In the genomic region with DNA sequence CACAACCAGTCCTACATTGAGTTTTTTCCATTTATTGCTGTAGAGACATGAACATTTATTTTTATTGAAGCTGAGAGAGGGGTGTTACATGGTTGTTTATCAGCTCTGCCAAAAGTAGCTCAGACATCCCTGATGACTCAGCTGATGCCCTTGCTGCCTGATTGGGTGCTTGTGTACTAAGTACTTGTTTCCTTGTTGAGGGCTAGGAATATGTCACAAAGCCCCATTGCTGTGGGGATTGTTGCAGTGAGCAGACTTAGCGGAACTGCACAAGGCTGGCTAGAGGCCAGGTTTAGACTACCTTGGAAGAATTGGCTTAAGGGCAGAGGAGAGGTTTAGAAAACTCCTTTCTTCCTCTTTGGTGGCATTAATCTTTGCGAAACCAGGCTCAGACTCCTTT, we compare ENCODE assay signal across 14 cellular contexts.
DNase-seq lines count a peak whose midpoint lies in the region; ATAC-seq, FAIRE-seq and TF ChIP-seq lines count a peak whose summit lies in the region.
"Had no signal": no experiment of that assay in that cellular context is flagged by ENCODE, and none has a peak within 500 bp of the region (broad histone marks: within the 10 kb centered on the region; RNA-seq: fewer than 3 reads in every experiment).

No MANE protein-coding gene starts in this region.

- peaks cover 8% of the 10 kb centered on the region for H3K4me1 ChIP-seq in BE2C

- no peaks in the 10 kb centered on the region for H3K36me3 ChIP-seq in BE2C
- H3K36me3 ChIP-seq: brain microvascular endothelial cell had no signal

- H3K27me3 ChIP-seq in BE2C = no peaks in the 10 kb centered on the region; the same call in 1 of the 2 replicates
- H3K27me3 ChIP-seq: brain microvascular endothelial cell had no signal

- H3K9me3 ChIP-seq in BE2C = no peaks in the 10 kb centered on the region

- H3K4me3 ChIP-seq in BE2C (ENCODE audit: low read depth, low read length) = no peak overlapping the region

- TF ChIP-seq CTCF in BE2C (IDR thresholded peaks at IDR 0.05; ENCODE audit: low read depth, low read length) (no peak), D721Med (IDR thresholded peaks at IDR 0.05; ENCODE audit: insufficient read depth, missing control alignments) (no peak)

- FAIRE-seq in D721Med (lab: Jason Lieb, UNC) = no peak

- intact Hi-C loops in left ventricle myocardium superior (cut with micrococcal nuclease) = no loop called here

- ATAC-seq in GM18868 (IDR thresholded peaks at IDR 0.05; ENCODE audit: unreplicated experiment) (peak; percentile 67), left ventricle myocardium superior (peak; percentile 24), GM18511 (IDR thresholded peaks at IDR 0.05; ENCODE audit: unreplicated experiment) (no peak)
- ATAC-seq: natural killer cell treated with Interleukin-12 subunit alpha and Interleukin-12 subunit beta and Interleukin-15 and Interleukin-18, amount 100 ng/mL, for 72 hours had no signal

- DNase-seq in BE2C (peak; percentile 19), NCI-H69 (lab: John Stamatoyannopoulos, UW) (peak; percentile 81), left ventricle myocardium superior (no peak), D721Med (ENCODE audit: insufficient read length, low spot score) (no peak), superior temporal gyrus (ENCODE audit: extremely low spot score) (no peak)
- no peak for DNase-seq in activated CD4-positive, alpha-beta T cell treated with anti-CD3 and anti-CD28 coated beads for 48 hours
- DNase-seq: brain microvascular endothelial cell; CD4-positive, alpha-beta memory T cell; immature natural killer cell; NCI-H146; stimulated activated CD8-positive, alpha-beta memory T cell treated with anti-CD3 and anti-CD28 coated beads, Interleukin-4, amount 100 ng/mL, for 48 hours had no signal

Comparison
In these comparisons a context has a peak if more than half of its experiments do, and no peak if none do; other contexts are left out.
1. DNase-seq: peak in BE2C (single experiment) and NCI-H69 (single experiment); none in left ventricle myocardium superior (single experiment), D721Med (single experiment), activated CD4-positive, alpha-beta T cell treated with anti-CD3 and anti-CD28 coated beads for 48 hours (single experiment) and superior temporal gyrus (single experiment).